Comparison of ENCODE assay signal across 8 cellular contexts in genomic region chr16:66872524-66872923, GRCh38. TPM values are rescaled to one million over a fixed set of nuclear protein-coding genes. Genes with fewer than 3 reads are reported as not detected.
DNase-seq lines count a peak whose midpoint lies in the region; ATAC-seq and TF ChIP-seq lines count a peak whose summit lies in the region.

No MANE protein-coding gene starts in this region.

- POLR2A ChIA-PET in MCF 10A (lab: Yijun Ruan, JAX): interaction anchor here (0.8 to 1.7 kb wide), 4 partner anchors 42 to 463 kb away, joined by 3 to 11 read pairs (median 4); partner anchors contain the start of gene NAE1
- POLR2A ChIA-PET in naive thymus-derived CD4-positive, alpha-beta T cell (lab: Charles Lee): interaction anchor here (1.0 to 1.7 kb wide), 3 partner anchors 10 to 288 kb away, joined by 4 to 15 read pairs (median 4); partner anchors contain the start of gene NAE1

- H3K4me3 Mint-ChIP-seq in MCF 10A (ENCODE audit: unreplicated experiment): peak overlapping the region; percentile 71
- peak overlapping the region; percentile 77 to 94 (median 82) for H3K4me3 Mint-ChIP-seq in naive thymus-derived CD4-positive, alpha-beta T cell

- no TSS peak for BruUV-seq in MCF 10A (replicated peaks; lab: Mats Ljungman, UMichigan)

- peak overlapping the region; percentile 51 for H3K27ac Mint-ChIP-seq in MCF 10A (ENCODE audit: low read depth, unreplicated experiment)
- peak overlapping the region in 8 of 9 donors; percentile 7 to 93 (median 67) for H3K27ac Mint-ChIP-seq in naive thymus-derived CD4-positive, alpha-beta T cell

- intact Hi-C loops in MCF 10A (cut with micrococcal nuclease): loop anchor here (2.0 kb wide), 1 partner anchor 42 kb away; the partner anchor contains the start of gene NAE1
- intact Hi-C loops in naive thymus-derived CD4-positive, alpha-beta T cell (cut with micrococcal nuclease): loop anchor here (2.0 to 5.0 kb wide), 8 partner anchors 42 to 395 kb away; partner anchors contain the start of genes DYNC1LI2 (in 2 of the 2) and NAE1 (in 1 of the 2)

- no peaks in the 10 kb centered on the region for H3K27me3 Mint-ChIP-seq in MCF 10A (ENCODE audit: insufficient read depth, unreplicated experiment)
- no peaks in the 10 kb centered on the region for H3K27me3 Mint-ChIP-seq in naive thymus-derived CD4-positive, alpha-beta T cell

- DNase-seq in BE2C (no peak), MCF 10A (ENCODE audit: unreplicated experiment) (no peak), foreskin keratinocyte (no peak), DMS79 (lab: John Stamatoyannopoulos, UW) (no peak)
- no peak for DNase-seq in naive thymus-derived CD4-positive, alpha-beta T cell
- DNase-seq in activated naive CD4-positive, alpha-beta T cell (lab: John Stamatoyannopoulos, UW): no peak

- H3K27ac ChIP-seq in KOPT-K1 (ENCODE audit: low read depth, low read length, poor library complexity, severe bottlenecking) (peak overlapping the region; percentile 66), foreskin keratinocyte (no peak overlapping the region)
- no peak overlapping the region for H3K27ac ChIP-seq in naive thymus-derived CD4-positive, alpha-beta T cell (ENCODE audit: low read depth, low read length)

- no peak for TF ChIP-seq CTCF in BE2C (IDR thresholded peaks at IDR 0.05; ENCODE audit: low read depth, low read length)
- TF ChIP-seq CTCF in MCF 10A (IDR thresholded peaks at IDR 0.05; ENCODE audit: unreplicated experiment): no peak
- no peak for TF ChIP-seq CTCF in foreskin keratinocyte (conservative IDR thresholded peaks at IDR 0.05)

- no peak for ATAC-seq in naive thymus-derived CD4-positive, alpha-beta T cell
- ATAC-seq in foreskin keratinocyte: no peak
- no peak for ATAC-seq in GM21529 (IDR thresholded peaks at IDR 0.05; ENCODE audit: unreplicated experiment)

- no peaks in the 10 kb centered on the region for H3K9me3 Mint-ChIP-seq in MCF 10A (ENCODE audit: unreplicated experiment)
- H3K9me3 Mint-ChIP-seq in naive thymus-derived CD4-positive, alpha-beta T cell: no peaks in the 10 kb centered on the region

- H3K36me3 ChIP-seq in BE2C (no peaks in the 10 kb centered on the region), KOPT-K1 (ENCODE audit: insufficient read depth, low read length) (no peaks in the 10 kb centered on the region)
- H3K36me3 ChIP-seq in naive thymus-derived CD4-positive, alpha-beta T cell (ENCODE audit: control insufficient read depth in 2 of 3, insufficient read depth in 3 of 3, low read length in 3 of 3): no peaks in the 10 kb centered on the region

- H3K4me1 Mint-ChIP-seq in MCF 10A (ENCODE audit: insufficient read depth, unreplicated experiment): peaks cover 20% of the 10 kb centered on the region
- H3K4me1 Mint-ChIP-seq in naive thymus-derived CD4-positive, alpha-beta T cell: peaks cover 7 to 49% (median 19%) of the 10 kb centered on the region in 7 donors

- H3K4me3 ChIP-seq in BE2C (ENCODE audit: low read depth, low read length): peak overlapping the region; percentile 30; the same call in 1 of the 2 replicates
- peak overlapping the region; percentile 48 for H3K4me3 ChIP-seq in naive thymus-derived CD4-positive, alpha-beta T cell (ENCODE audit: low read length)

- H3K4me1 ChIP-seq in BE2C (peaks cover 4% of the 10 kb centered on the region; the same call in 1 of the 2 replicates), foreskin keratinocyte (no peaks in the 10 kb centered on the region)
- H3K4me1 ChIP-seq in naive thymus-derived CD4-positive, alpha-beta T cell (ENCODE audit: control insufficient read depth in 2 of 2, insufficient read depth in 2 of 2, low read length in 2 of 2): peaks cover 5 to 10% of the 10 kb centered on the region in 2 donors

- no peaks in the 10 kb centered on the region for H3K27me3 ChIP-seq in BE2C
- no peaks in the 10 kb centered on the region for H3K27me3 ChIP-seq in naive thymus-derived CD4-positive, alpha-beta T cell (ENCODE audit: control insufficient read depth in 2 of 2, insufficient read depth in 2 of 2, low read length in 2 of 2)
- no peaks in the 10 kb centered on the region for H3K27me3 ChIP-seq in foreskin keratinocyte

- CTCF ChIA-PET in MCF 10A (lab: Yijun Ruan, JAX): interaction anchor here (0.6 to 12.7 kb wide), 32 partner anchors 10 to 467 kb away, joined by 3 to 197 read pairs (median 4); partner anchors contain the start of genes CA7 and NAE1
- CTCF ChIA-PET in naive thymus-derived CD4-positive, alpha-beta T cell (lab: Charles Lee): interaction anchor here (0.6 to 1.7 kb wide), 16 partner anchors 9 to 468 kb away, joined by 3 to 6 read pairs (median 4); partner anchors contain the start of gene NAE1

- H3K9me3 ChIP-seq in BE2C (no peaks in the 10 kb centered on the region), KOPT-K1 (ENCODE audit: insufficient read depth, low read length, poor library complexity, severe bottlenecking) (no peaks in the 10 kb centered on the region)
- no peaks in the 10 kb centered on the region for H3K9me3 ChIP-seq in naive thymus-derived CD4-positive, alpha-beta T cell (ENCODE audit: control insufficient read depth in 2 of 3, low read length in 3 of 3)

- H3K36me3 Mint-ChIP-seq in MCF 10A (ENCODE audit: insufficient read depth, unreplicated experiment): no peaks in the 10 kb centered on the region
- no peaks in the 10 kb centered on the region for H3K36me3 Mint-ChIP-seq in naive thymus-derived CD4-positive, alpha-beta T cell

RNA-seq across cellular contexts. Expression of gene PDP2, which starts 7.8 kb away (rescaled TPM):
- polyA plus RNA-seq in BE2C (2012; ENCODE audit: insufficient read depth, insufficient read length, low read depth): 15.8 TPM
- total RNA-seq in MCF 10A (2022): 21.5 and 22.8 TPM in 2 replicates
- total RNA-seq in naive thymus-derived CD4-positive, alpha-beta T cell: 10 to 100 TPM in 3 of 5 experiments, 1 to 10 TPM in 2; 4.5 to 24.0 (median 15.9) TPM
- polyA plus RNA-seq in naive thymus-derived CD4-positive, alpha-beta T cell: 1 to 10 TPM; 1.6 to 2.6 TPM
- 14.4 and 19.6 TPM in 2 replicates for total RNA-seq in foreskin keratinocyte
- 2.8 and 4.4 TPM in 2 replicates for polyA plus RNA-seq in foreskin keratinocyte

RNA-seq across cellular contexts. Expression of gene CA7, which starts 28.3 kb away (rescaled TPM):
- polyA plus RNA-seq in BE2C (2012; ENCODE audit: insufficient read depth, insufficient read length, low read depth): not detected
- not detected in 2 replicates for total RNA-seq in MCF 10A (2022)
- total RNA-seq in naive thymus-derived CD4-positive, alpha-beta T cell: not detected
- polyA plus RNA-seq in naive thymus-derived CD4-positive, alpha-beta T cell: not detected
- total RNA-seq in foreskin keratinocyte: not detected in 2 replicates
- polyA plus RNA-seq in foreskin keratinocyte: not detected in 2 replicates

RNA-seq across cellular contexts. Expression of gene NAE1, which starts 41.7 kb away (rescaled TPM):
- polyA plus RNA-seq in BE2C (2012; ENCODE audit: insufficient read depth, insufficient read length, low read depth): 39.2 TPM
- total RNA-seq in MCF 10A (2022): 65.5 and 65.7 TPM in 2 replicates
- total RNA-seq in naive thymus-derived CD4-positive, alpha-beta T cell: 10 to 100 TPM; 62.3 to 96.6 (median 90.7) TPM
- 100 to 1,000 TPM; 103 TPM for polyA plus RNA-seq in naive thymus-derived CD4-positive, alpha-beta T cell
- 102 and 104 TPM in 2 replicates for total RNA-seq in foreskin keratinocyte
- 77.9 and 83.0 TPM in 2 replicates for polyA plus RNA-seq in foreskin keratinocyte

RNA-seq across cellular contexts. Expression of gene CDH16, which starts 46.2 kb away (rescaled TPM):
- polyA plus RNA-seq in BE2C (2012; ENCODE audit: insufficient read depth, insufficient read length, low read depth): not detected
- 0.25 TPM in 1 of 2 replicates, not detected in the other for total RNA-seq in MCF 10A (2022)
- not detected for total RNA-seq in naive thymus-derived CD4-positive, alpha-beta T cell
- polyA plus RNA-seq in naive thymus-derived CD4-positive, alpha-beta T cell: not detected
- 0.07 TPM in 1 of 2 replicates, not detected in the other for total RNA-seq in foreskin keratinocyte
- 0.02 TPM in 1 of 2 replicates, not detected in the other for polyA plus RNA-seq in foreskin keratinocyte

RNA-seq across cellular contexts. Expression of gene RRAD, which starts 52.8 kb away (rescaled TPM):
- polyA plus RNA-seq in BE2C (2012; ENCODE audit: insufficient read depth, insufficient read length, low read depth): 15.8 TPM
- total RNA-seq in MCF 10A (2022): 0.29 TPM in 1 of 2 replicates, not detected in the other
- 1 to 10 TPM in 1 of 5 experiments, under 1 TPM in 4; 0.24 to 1.6 (median 0.88) TPM for total RNA-seq in naive thymus-derived CD4-positive, alpha-beta T cell
- not detected for polyA plus RNA-seq in naive thymus-derived CD4-positive, alpha-beta T cell
- 1.5 and 2.2 TPM in 2 replicates for total RNA-seq in foreskin keratinocyte
- polyA plus RNA-seq in foreskin keratinocyte: 1.7 and 3.1 TPM in 2 replicates
